In the genomic region with DNA sequence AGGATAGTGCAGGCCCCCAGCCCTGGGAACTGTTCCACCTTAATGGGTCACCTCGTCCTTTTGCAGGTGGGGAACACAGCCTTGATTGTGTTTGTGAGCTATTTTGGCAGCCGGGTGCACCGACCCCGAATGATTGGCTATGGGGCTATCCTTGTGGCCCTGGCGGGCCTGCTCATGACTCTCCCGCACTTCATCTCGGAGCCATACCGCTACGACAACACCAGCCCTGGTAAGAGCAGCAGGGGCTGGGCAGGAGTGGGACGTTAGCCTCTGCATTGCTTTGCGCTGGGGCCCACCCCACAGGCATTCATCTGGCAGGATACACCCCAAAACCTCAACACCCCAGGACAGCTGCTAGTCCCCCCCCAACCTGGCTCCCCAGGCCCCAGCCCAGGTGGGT, we compare ENCODE assay signal across 27 cellular contexts. TPM values are rescaled to one million over a fixed set of nuclear protein-coding genes. Genes with fewer than 3 reads are reported as not detected.
"Had no signal": no experiment of that assay in that cellular context is flagged by ENCODE, and none has a peak within 500 bp of the region (broad histone marks: within the 10 kb centered on the region; RNA-seq: fewer than 3 reads in every experiment).

No MANE protein-coding gene starts in this region.

- H3K36me3 Mint-ChIP-seq: mesothelial cell of epicardium; natural killer cell treated with Interleukin-12 subunit alpha and Interleukin-12 subunit beta and Interleukin-15 and Interleukin-18, amount 100 ng/mL, for 72 hours had no signal

- H3K27ac Mint-ChIP-seq: mesothelial cell of epicardium; naive B cell; natural killer cell treated with Interleukin-12 subunit alpha and Interleukin-12 subunit beta and Interleukin-15 and Interleukin-18, amount 100 ng/mL, for 72 hours; stimulated activated naive B cell treated with anti-CD40 and anti-IgM and Interleukin-4, amounts not matched to agents 10 μg/mL and 1 μg/mL and 100 μg/mL, for 72 hours had no signal

- H3K9me3 Mint-ChIP-seq: natural killer cell treated with Interleukin-12 subunit alpha and Interleukin-12 subunit beta and Interleukin-15 and Interleukin-18, amount 100 ng/mL, for 72 hours had no signal

- ATAC-seq: natural killer cell treated with Interleukin-12 subunit alpha and Interleukin-12 subunit beta and Interleukin-15 and Interleukin-18, amount 100 ng/mL, for 72 hours; pancreas; sciatic nerve; stimulated activated naive B cell treated with anti-CD40 and anti-IgM and Interleukin-4, amounts not matched to agents 10 μg/mL and 1 μg/mL and 100 μg/mL, for 72 hours; stimulated activated naive CD8-positive, alpha-beta T cell treated with anti-CD3 and anti-CD28 coated beads, Interleukin-15, Interleukin-2, amounts not matched to agents 100 U/mL and 50 U/mL, for 24 hours; upper lobe of right lung had no signal

- FAIRE-seq: pancreas had no signal

- H3K4me1 Mint-ChIP-seq: naive B cell had no signal

- H2AFZ ChIP-seq: hepatocyte had no signal

- H3K4me3 Mint-ChIP-seq: mesothelial cell of epicardium; naive B cell; natural killer cell treated with Interleukin-12 subunit alpha and Interleukin-12 subunit beta and Interleukin-15 and Interleukin-18, amount 100 ng/mL, for 72 hours; stimulated activated naive B cell treated with anti-CD40 and anti-IgM and Interleukin-4, amounts not matched to agents 10 μg/mL and 1 μg/mL and 100 μg/mL, for 72 hours had no signal

- H3K9me3 ChIP-seq: pancreas, right atrium auricular region, stomach, testis, thyroid gland, transverse colon, upper lobe of right lung, uterus had no signal

- H3K36me3 ChIP-seq: pancreas, right atrium auricular region, stomach, thyroid gland, transverse colon, uterus had no signal

- DNase-seq: islet precursor cell; left ventricle myocardium inferior; mesendoderm; naive B cell; nucleus accumbens; stimulated activated CD4-positive, alpha-beta T cell treated with anti-CD3 and anti-CD28 coated beads, Interleukin-12 subunit alpha, Interleukin-12 subunit beta, amount 100 ng/mL, for 4 hours; stimulated activated CD4-positive, alpha-beta T cell treated with anti-CD3 and anti-CD28 coated beads, Interleukin-15, amount 100 ng/mL, for 24 hours; stimulated activated CD4-positive, alpha-beta T cell treated with anti-CD3 and anti-CD28 coated beads, Interleukin-2, amount 100 ng/mL, for 24 hours; stimulated activated CD4-positive, alpha-beta T cell treated with anti-CD3 and anti-CD28 coated beads, Interleukin-4, amount 100 ng/mL, for 1 hour; stimulated activated naive B cell treated with anti-CD40 and anti-IgM and Interleukin-4, amounts not matched to agents 10 μg/mL and 1 μg/mL and 100 μg/mL, for 72 hours; stimulated activated naive CD8-positive, alpha-beta T cell treated with anti-CD3 and anti-CD28 coated beads, Interleukin-15, Interleukin-2, amounts not matched to agents 100 U/mL and 50 U/mL, for 24 hours; stomach; testis; thyroid gland; transverse colon; upper lobe of right lung; uterus had no signal

- H3K27me3 ChIP-seq: hepatocyte, pancreas, right atrium auricular region, testis, thyroid gland, transverse colon, upper lobe of right lung, uterus had no signal

- H3K4me3 ChIP-seq: hepatocyte, left ventricle myocardium inferior, lung, pancreas, right atrium auricular region, skin epidermis, stomach, testis, thyroid gland, transverse colon, upper lobe of right lung, uterus had no signal

- H3K27ac ChIP-seq: pancreas, right atrium auricular region, skin epidermis, stomach, testis, thyroid gland, upper lobe of right lung, uterus had no signal

- H3K4me2 ChIP-seq: hepatocyte had no signal

- H3K4me1 ChIP-seq: thyroid gland, uterus had no signal

RNA-seq across cellular contexts. Expression of gene SLCO2B1, which starts 14.8 kb away (rescaled TPM):
- total RNA-seq: mesothelial cell of epicardium, mononuclear cell had no signal
- polyA plus RNA-seq: neural cell had no signal
